In the genomic region with DNA sequence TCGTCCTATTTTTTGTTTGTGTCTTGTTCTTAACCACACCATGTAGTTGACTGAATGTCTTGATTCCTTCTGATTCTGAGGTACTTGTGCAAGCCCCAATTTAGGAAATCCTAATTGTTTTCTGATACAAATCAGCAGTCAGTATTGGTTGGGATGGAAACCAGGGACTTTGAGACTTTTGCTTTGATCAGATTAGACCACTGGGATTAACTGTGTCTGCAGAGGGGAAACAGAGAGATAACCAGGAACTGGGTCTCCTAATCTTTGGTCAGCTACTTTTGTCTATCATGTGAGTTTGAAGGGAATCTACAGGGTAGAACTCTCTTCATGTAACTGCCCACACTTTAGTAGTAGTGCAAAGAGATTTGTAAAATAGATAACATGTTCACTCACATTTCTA, we compare ENCODE assay signal across 24 cellular contexts.
"Had no signal": no experiment of that assay in that cellular context is flagged by ENCODE, and none has a peak within 500 bp of the region (broad histone marks: within the 10 kb centered on the region; RNA-seq: fewer than 3 reads in every experiment).

No MANE protein-coding gene starts in this region.

- H3K4me3 ChIP-seq: colonic mucosa, gastroesophageal sphincter, heart left ventricle, hepatocyte, left ventricle myocardium inferior, lower lobe of right lung, mucosa of descending colon had no signal

- H3K27ac ChIP-seq: colonic mucosa, epithelial cell of prostate, foreskin keratinocyte, gastroesophageal sphincter, heart left ventricle, hepatocyte, left ventricle myocardium inferior, lower lobe of right lung had no signal

- DNase-seq: colonic mucosa; cortex of kidney; effector CD8-positive, alpha-beta T cell; effector memory CD8-positive, alpha-beta T cell; endodermal cell; erythroblast; heart left ventricle; hypothalamus; immature natural killer cell; islet precursor cell; kidney; kidney glomerular epithelial cell; left colon; left ventricle myocardium inferior; lower lobe of right lung; mucosa of descending colon; naive B cell; naive thymus-derived CD8-positive, alpha-beta T cell had no signal

- H3K9me3 ChIP-seq: colonic mucosa, lower lobe of right lung, mucosa of descending colon had no signal

- H3K4me2 ChIP-seq: hepatocyte had no signal

- ATAC-seq: effector memory CD8-positive, alpha-beta T cell; esophagus mucosa; foreskin keratinocyte; gastroesophageal sphincter; heart left ventricle; left colon; left lobe of liver; lower lobe of right lung; mucosa of descending colon; naive thymus-derived CD8-positive, alpha-beta T cell had no signal

- H3K27me3 ChIP-seq: colonic mucosa, gastroesophageal sphincter, heart left ventricle, hepatocyte had no signal

- H2AFZ ChIP-seq: hepatocyte had no signal

- H3K79me2 ChIP-seq: hepatocyte had no signal

- H3K4me1 ChIP-seq: colonic mucosa, foreskin keratinocyte, gastroesophageal sphincter, heart left ventricle, left ventricle myocardium inferior, lower lobe of right lung had no signal

- H3K36me3 ChIP-seq: colonic mucosa, gastroesophageal sphincter, heart left ventricle, left ventricle myocardium inferior, lower lobe of right lung had no signal
